Comparison of ENCODE assay signal across 16 cellular contexts in genomic region chr1:77015748-77016341, GRCh38.
A peak's percentile ranks its signal among the peaks of the same experiment; 100 is the strongest.
DNase-seq lines count a peak whose midpoint lies in the region; ATAC-seq and TF ChIP-seq lines count a peak whose summit lies in the region.
"Had no signal": no experiment of that assay in that cellular context is flagged by ENCODE, and none has a peak within 500 bp of the region (broad histone marks: within the 10 kb centered on the region; RNA-seq: fewer than 3 reads in every experiment).

No MANE protein-coding gene starts in this region.

- BruUV-seq in HCT116 (replicated peaks; lab: Mats Ljungman, UMichigan): no TSS peak

- ATAC-seq in HCT116 (peak; percentile 97), foreskin keratinocyte (peak; percentile 31), HG02678 (IDR thresholded peaks at IDR 0.05; ENCODE audit: unreplicated experiment) (no peak), GM19467 (IDR thresholded peaks at IDR 0.05; ENCODE audit: unreplicated experiment) (no peak)

- WGBS in prostate gland: 35% methylated on average over 2 of the region's 2 CpGs

- no peak for DNase-seq in HCT116 (ENCODE audit: low read depth, low spot score)
- peak; percentile 9 for DNase-seq in SW480 (ENCODE audit: low spot score)
- DNase-seq in foreskin keratinocyte: no peak
- peak; percentile 42 for DNase-seq in osteoblast (ENCODE audit: insufficient read length, low spot score, missing footprints)
- no peak for DNase-seq in HuH-7 (ENCODE audit: low spot score)
- no peak for DNase-seq in prostate gland (ENCODE audit: low spot score)
- DNase-seq: DMS153, EL, H7, NCI-H1105 treated with DMSO at 0.1 percent for 48 hours, NCI-H187, PC-9 had no signal

- TF ChIP-seq POLR2A in HCT116 (IDR thresholded peaks at IDR 0.05; ENCODE audit: borderline replicate concordance, extremely low read depth, insufficient read depth, insufficient read length): no peak
- TF ChIP-seq POLR2A in prostate gland (IDR thresholded peaks at IDR 0.05): no peak

- H3K9me3 ChIP-seq in HCT116 (ENCODE audit: control insufficient read depth in 1 of 2, insufficient read depth in 1 of 2, low read depth in 1 of 2, low read length in 2 of 2): no peaks in the 10 kb centered on the region
- H3K9me3 ChIP-seq in osteoblast (ENCODE audit: low read depth, low read length): no peaks in the 10 kb centered on the region
- H3K9me3 ChIP-seq in prostate gland: no peaks in the 10 kb centered on the region
- H3K9me3 ChIP-seq: SJSA1 had no signal

- H3K4me2 ChIP-seq in HCT116 (ENCODE audit: low read length): peak overlapping the region; percentile 9; the same call in 1 of the 2 replicates
- no peak overlapping the region for H3K4me2 ChIP-seq in osteoblast (ENCODE audit: insufficient read depth, low read length)
- H3K4me2 ChIP-seq: PC-9 had no signal

- RAD21 ChIA-PET in HCT116 (lab: Charles Lee; ENCODE audit: low non-redundant PET in 1 of 2, low total read pairs in 2 of 2, uncharacterized antibody in 2 of 2, unreplicated experiment in 2 of 2): no interaction called here

- no peak overlapping the region; the same call in 1 of the 2 replicates for H3K27ac ChIP-seq in HCT116 (ENCODE audit: low read depth, low read length)
- H3K27ac ChIP-seq in foreskin keratinocyte: no peak overlapping the region
- H3K27ac ChIP-seq in osteoblast (ENCODE audit: low read depth, low read length): no peak overlapping the region
- H3K27ac ChIP-seq in prostate gland: no peak overlapping the region
- H3K27ac ChIP-seq: C4-2B, PC-9, SJSA1 had no signal

- no peaks in the 10 kb centered on the region for H4K20me1 ChIP-seq in HCT116 (ENCODE audit: insufficient read depth)
- no peaks in the 10 kb centered on the region for H4K20me1 ChIP-seq in osteoblast (ENCODE audit: insufficient read depth, low read length)

- no peak for TF ChIP-seq RAD21 in HCT116 (IDR thresholded peaks at IDR 0.05; ENCODE audit: low read depth)

- CTCF ChIA-PET in HCT116 (lab: Charles Lee): no interaction called here

- POLR2A ChIA-PET in HCT116 (lab: Charles Lee): no interaction called here

- no peak overlapping the region for H2AFZ ChIP-seq in HCT116 (ENCODE audit: low read depth, low read length, poor library complexity, severe bottlenecking)
- H2AFZ ChIP-seq in osteoblast (ENCODE audit: low read length): no peak overlapping the region
- H2AFZ ChIP-seq: PC-9 had no signal

- TF ChIP-seq CTCF in HCT116 (IDR thresholded peaks at IDR 0.05 in 2 of 3, conservative IDR thresholded peaks at IDR 0.05 in 1 of 3; ENCODE audit: borderline replicate concordance in 1 of 3, insufficient read depth in 1 of 3, low read depth in 2 of 3, low read length in 2 of 3): no peak
- TF ChIP-seq CTCF in foreskin keratinocyte (conservative IDR thresholded peaks at IDR 0.05): no peak
- TF ChIP-seq CTCF in osteoblast (IDR thresholded peaks at IDR 0.05; ENCODE audit: extremely low read depth, low read depth, low read length): no peak
- TF ChIP-seq CTCF in prostate gland (IDR thresholded peaks at IDR 0.05): no peak

- H3K79me2 ChIP-seq in HCT116 (ENCODE audit: insufficient read depth, low read length): no peaks in the 10 kb centered on the region
- no peaks in the 10 kb centered on the region for H3K79me2 ChIP-seq in osteoblast (ENCODE audit: insufficient read depth, low read length)

- no peaks in the 10 kb centered on the region for H3K9me2 ChIP-seq in HCT116 (ENCODE audit: insufficient read depth)

- H3K4me1 ChIP-seq in HCT116 (ENCODE audit: control insufficient read depth in 1 of 2, insufficient read depth in 2 of 2, low read length in 2 of 2) (peaks cover 11% of the 10 kb centered on the region in 2 experiments), foreskin keratinocyte (peaks cover 12% of the 10 kb centered on the region), osteoblast (ENCODE audit: insufficient read depth, low read length) (no peaks in the 10 kb centered on the region), prostate gland (replicated peaks) (no peaks in the 10 kb centered on the region)
- H3K4me1 ChIP-seq: SJSA1 had no signal

- intact Hi-C loops in HCT116 (cut with micrococcal nuclease): no loop called here
- intact Hi-C loops in prostate gland (cut with DNase I): no loop called here

- H3K27me3 ChIP-seq in HCT116 (ENCODE audit: insufficient read depth, low read length): no peaks in the 10 kb centered on the region
- no peaks in the 10 kb centered on the region for H3K27me3 ChIP-seq in foreskin keratinocyte
- H3K27me3 ChIP-seq in osteoblast (ENCODE audit: insufficient read depth, low read length): peaks cover 5% of the 10 kb centered on the region
- H3K27me3 ChIP-seq in prostate gland (replicated peaks; ENCODE audit: insufficient read depth): no peaks in the 10 kb centered on the region

- H3K9ac ChIP-seq in HCT116 (ENCODE audit: low read length): no peak overlapping the region

- H3K36me3 ChIP-seq in HCT116 (ENCODE audit: control insufficient read depth in 1 of 2, insufficient read depth in 2 of 2, low read length in 2 of 2): no peaks in the 10 kb centered on the region
- H3K36me3 ChIP-seq in osteoblast (ENCODE audit: insufficient read depth, low read length): no peaks in the 10 kb centered on the region
- no peaks in the 10 kb centered on the region for H3K36me3 ChIP-seq in prostate gland
- H3K36me3 ChIP-seq: SJSA1 had no signal

- H3K4me3 ChIP-seq in HCT116 (replicated peaks in 1 of 2; ENCODE audit: low read depth in 1 of 2, low read length in 2 of 2): no peak overlapping the region
- H3K4me3 ChIP-seq in osteoblast (ENCODE audit: insufficient read depth, low read length): no peak overlapping the region
- no peak overlapping the region for H3K4me3 ChIP-seq in prostate gland
- H3K4me3 ChIP-seq: PC-9, SJSA1 had no signal

TF ChIP-seq in HCT116, 20 proteins besides CTCF, POLR2A, EP300 and RAD21:
- no peak for TF ChIP-seq ZBTB33 (IDR thresholded peaks at IDR 0.05; ENCODE audit: extremely low read depth, insufficient replicate concordance, low read length)
- no peak for TF ChIP-seq SRF (IDR thresholded peaks at IDR 0.05; ENCODE audit: low read depth)
- TF ChIP-seq POLR2AphosphoS5 (IDR thresholded peaks at IDR 0.05; ENCODE audit: low read depth, low read length): no peak
- no peak for TF ChIP-seq FOSL1 (IDR thresholded peaks at IDR 0.05; ENCODE audit: low read depth)
- no peak for TF ChIP-seq JUND (IDR thresholded peaks at IDR 0.05)
- no peak for TF ChIP-seq REST (IDR thresholded peaks at IDR 0.05; ENCODE audit: low read depth)
- TF ChIP-seq SP1 (IDR thresholded peaks at IDR 0.05; ENCODE audit: low read depth): no peak
- no peak for TF ChIP-seq ATF3 (IDR thresholded peaks at IDR 0.05)
- TF ChIP-seq EZH2phosphoT487 (IDR thresholded peaks at IDR 0.05; ENCODE audit: borderline replicate concordance): no peak
- no peak for TF ChIP-seq CBX3 (IDR thresholded peaks at IDR 0.05; ENCODE audit: low read depth)
- no peak for TF ChIP-seq EGR1 (IDR thresholded peaks at IDR 0.05; ENCODE audit: low read depth)
- TF ChIP-seq CEBPB (IDR thresholded peaks at IDR 0.05; ENCODE audit: low read depth): no peak
- TF ChIP-seq YY1 (IDR thresholded peaks at IDR 0.05; ENCODE audit: extremely low read depth, insufficient replicate concordance, low read depth, low read length): no peak
- no peak for TF ChIP-seq TCF7L2 (IDR thresholded peaks at IDR 0.05; ENCODE audit: borderline replicate concordance, extremely low read depth, insufficient read depth, insufficient read length)
- TF ChIP-seq ZNF274 (IDR thresholded peaks at IDR 0.05; ENCODE audit: low read depth, low read length): no peak
- no peak for TF ChIP-seq EZH2 (IDR thresholded peaks at IDR 0.05)
- no peak for TF ChIP-seq SIN3A (IDR thresholded peaks at IDR 0.05; ENCODE audit: low read depth)

Comparison
In these comparisons a context has a peak if more than half of its experiments do, and no peak if none do; other contexts are left out.
1. ATAC-seq: peak in HCT116 (single experiment) and foreskin keratinocyte (single experiment); none in HG02678 (single experiment) and GM19467 (single experiment).
2. DNase-seq: peak in SW480 (single experiment) and osteoblast (single experiment); none in HCT116 (single experiment), foreskin keratinocyte (0 of 2), HuH-7 (single experiment) and prostate gland (single experiment).